ENCODE assay signal across 1 cellular context in genomic region chr3:139480585-139480984, GRCh38.
TF ChIP-seq lines count a peak whose summit lies in the region.

No MANE protein-coding gene starts in this region.

TF ChIP-seq in H1, 55 proteins besides CTCF, POLR2A, EP300 and RAD21:
- TF ChIP-seq SRF (IDR thresholded peaks at IDR 0.05; ENCODE audit: low read depth, low read length) (no peak), SIX5 (IDR thresholded peaks at IDR 0.05; ENCODE audit: low read depth, low read length) (no peak), TEAD4 (IDR thresholded peaks at IDR 0.05; ENCODE audit: low read depth, low read length) (no peak), CTBP2 (IDR thresholded peaks at IDR 0.05; ENCODE audit: borderline replicate concordance, insufficient read depth, insufficient read length, low read length) (no peak), KDM4A (IDR thresholded peaks at IDR 0.05; ENCODE audit: low read depth, low read length, severe bottlenecking) (no peak), TBP (IDR thresholded peaks at IDR 0.05; ENCODE audit: low read depth, low read length) (no peak), TAF1 (IDR thresholded peaks at IDR 0.05; ENCODE audit: low read depth, low read length) (no peak), HDAC6 (IDR thresholded peaks at IDR 0.05; ENCODE audit: low read depth, low read length) (no peak), CREB1 (IDR thresholded peaks at IDR 0.05) (no peak), POLR2AphosphoS5 (IDR thresholded peaks at IDR 0.05; ENCODE audit: low read depth, low read length) (no peak), SP4 (IDR thresholded peaks at IDR 0.05; ENCODE audit: low read length) (no peak), EGR1 (IDR thresholded peaks at IDR 0.05; ENCODE audit: borderline replicate concordance, low read depth, low read length) (no peak), ATF2 (IDR thresholded peaks at IDR 0.05; ENCODE audit: low read length) (no peak), TAF7 (optimal IDR thresholded peaks at IDR 0.05; ENCODE audit: borderline replicate concordance, low read depth, low read length) (no peak), CBX5 (IDR thresholded peaks at IDR 0.05; ENCODE audit: low read depth, low read length) (no peak), SIN3A (conservative IDR thresholded peaks at IDR 0.05 in 1 of 2, IDR thresholded peaks at IDR 0.05 in 1 of 2; ENCODE audit: low read depth in 1 of 2, low read length in 2 of 2) (no peak), HDAC2 (IDR thresholded peaks at IDR 0.05; ENCODE audit: borderline replicate concordance in 1 of 2, low read depth in 2 of 2, low read length in 2 of 2) (no peak)
